Comparison of ENCODE assay signal across 9 cellular contexts in the genomic region with DNA sequence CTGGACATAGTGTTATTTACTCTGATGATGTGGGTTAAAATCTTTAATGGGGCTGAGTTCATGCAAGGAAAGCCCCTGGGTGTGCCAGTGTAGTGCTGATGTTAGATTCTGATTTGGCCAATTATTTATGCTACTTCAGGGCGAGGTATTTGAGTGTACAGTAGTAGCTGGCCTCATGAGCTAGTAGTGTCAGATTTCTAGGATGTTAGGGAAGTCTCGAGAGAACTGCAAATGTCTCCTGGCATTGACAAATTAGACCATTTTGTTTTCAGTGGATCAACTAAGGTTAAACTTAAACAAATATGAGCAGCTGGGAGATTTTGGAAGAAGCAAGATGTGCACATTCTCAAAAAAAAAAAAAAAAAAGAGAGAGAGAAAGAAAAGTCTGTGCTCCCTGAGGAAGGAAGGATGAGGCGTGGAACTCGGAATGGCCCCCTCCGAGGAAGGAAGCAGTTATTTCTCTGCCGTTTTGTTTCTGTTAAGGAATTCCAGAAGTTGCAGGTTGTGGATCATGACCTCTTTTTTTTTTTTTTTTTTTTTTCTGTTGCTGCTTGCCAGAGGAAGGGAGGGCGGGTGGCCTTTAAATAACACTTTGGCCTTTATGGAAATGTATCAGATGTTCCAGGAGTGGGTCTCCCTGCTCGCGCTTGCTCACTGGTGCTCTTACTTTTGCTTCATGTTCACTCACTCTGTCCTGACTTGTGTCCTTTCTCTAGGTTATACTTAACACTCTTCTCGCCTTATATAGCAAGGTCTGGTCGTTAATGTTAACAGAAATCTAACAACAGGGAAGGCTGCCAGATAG.
DNase-seq lines count a peak whose midpoint lies in the region; ATAC-seq and TF ChIP-seq lines count a peak whose summit lies in the region.
"Had no signal": no experiment of that assay in that cellular context is flagged by ENCODE, and none has a peak within 500 bp of the region (broad histone marks: within the 10 kb centered on the region; RNA-seq: fewer than 3 reads in every experiment).

No MANE protein-coding gene starts in this region.

- no peak for TF ChIP-seq CTCF in endothelial cell (IDR thresholded peaks at IDR 0.05; ENCODE audit: unreplicated experiment)
- TF ChIP-seq CTCF in mucosa of descending colon (IDR thresholded peaks at IDR 0.05): no peak
- TF ChIP-seq CTCF in transverse colon (IDR thresholded peaks at IDR 0.05): no peak

- H3K27me3 ChIP-seq in transverse colon: no peaks in the 10 kb centered on the region
- H3K27me3 ChIP-seq in effector memory CD4-positive, alpha-beta T cell (replicated peaks; ENCODE audit: control insufficient read depth, insufficient read depth, low read length, poor library complexity, severe bottlenecking): no peaks in the 10 kb centered on the region

- peak overlapping the region; percentile 65 for H3K27ac Mint-ChIP-seq in endothelial cell (ENCODE audit: unreplicated experiment)

- H3K4me1 Mint-ChIP-seq in endothelial cell (ENCODE audit: unreplicated experiment): peaks cover 73% of the 10 kb centered on the region

- no peaks in the 10 kb centered on the region for H3K4me1 ChIP-seq in mucosa of descending colon (ENCODE audit: low read depth)
- peaks cover 14 to 32% (median 24%) of the 10 kb centered on the region in 4 donors for H3K4me1 ChIP-seq in transverse colon
- H3K4me1 ChIP-seq in effector memory CD4-positive, alpha-beta T cell (ENCODE audit: control insufficient read depth, insufficient read depth, low read length, poor library complexity, severe bottlenecking): no peaks in the 10 kb centered on the region

- TF ChIP-seq EP300 in transverse colon (IDR thresholded peaks at IDR 0.05; ENCODE audit: low read depth): no peak

- H3K9me3 ChIP-seq in mucosa of descending colon (no peaks in the 10 kb centered on the region), transverse colon (no peaks in the 10 kb centered on the region)
- no peaks in the 10 kb centered on the region for H3K9me3 ChIP-seq in effector memory CD4-positive, alpha-beta T cell (ENCODE audit: control insufficient read depth, low read length)

- H3K27me3 Mint-ChIP-seq in endothelial cell (ENCODE audit: unreplicated experiment): peaks cover 3% of the 10 kb centered on the region
- H3K27me3 Mint-ChIP-seq: effector memory CD8-positive, alpha-beta T cell had no signal

- H3K9me3 Mint-ChIP-seq in endothelial cell (ENCODE audit: unreplicated experiment): no peaks in the 10 kb centered on the region
- H3K9me3 Mint-ChIP-seq: effector memory CD8-positive, alpha-beta T cell had no signal

- no peak overlapping the region for H3K4me3 Mint-ChIP-seq in endothelial cell (ENCODE audit: unreplicated experiment)
- H3K4me3 Mint-ChIP-seq: effector memory CD8-positive, alpha-beta T cell had no signal

- intact Hi-C loops in mucosa of descending colon (cut with DNase I, micrococcal nuclease): no loop called here
- intact Hi-C loops in transverse colon (cut with DNase I; ENCODE audit: low total_unique reads): loop anchor here (2.0 to 10.0 kb wide), 2 partner anchors 32 to 68 kb away; no protein-coding TSS in a partner anchor

- H3K36me3 ChIP-seq in mucosa of descending colon (ENCODE audit: low read depth) (no peaks in the 10 kb centered on the region), transverse colon (no peaks in the 10 kb centered on the region)
- H3K36me3 ChIP-seq in effector memory CD4-positive, alpha-beta T cell (ENCODE audit: control insufficient read depth, insufficient read depth, low read length): peaks cover 10% of the 10 kb centered on the region

- WGBS in transverse colon (ENCODE audit: low coverage in 1 of 2), 2 donors: 56 to 71% methylated on average over 9 to 11 of the region's 11 CpGs

- ATAC-seq in mucosa of descending colon: peak; percentile 11
- ATAC-seq: effector memory CD8-positive, alpha-beta T cell had no signal

- peaks cover 5% of the 10 kb centered on the region for H3K36me3 Mint-ChIP-seq in endothelial cell (ENCODE audit: low read depth, unreplicated experiment)

- peak; percentile 86 for DNase-seq in NCI-H69 (lab: John Stamatoyannopoulos, UW)
- DNase-seq in endothelial cell (ENCODE audit: low spot score): no peak
- DNase-seq in mucosa of descending colon: no peak
- no peak for DNase-seq in transverse colon
- DNase-seq in CD1c-positive myeloid dendritic cell (ENCODE audit: extremely low spot score): no peak
- no peak for DNase-seq in NCI-H748 (lab: John Stamatoyannopoulos, UW; ENCODE audit: unreplicated experiment)
- DNase-seq in effector memory CD4-positive, alpha-beta T cell: no peak
- DNase-seq: effector memory CD8-positive, alpha-beta T cell; NCI-H146 had no signal

- H3K4me3 ChIP-seq in mucosa of descending colon (no peak overlapping the region), transverse colon (peak overlapping the region in 3 of 4 donors; percentile 24 to 48 (median 40))
- no peak overlapping the region for H3K4me3 ChIP-seq in effector memory CD4-positive, alpha-beta T cell (ENCODE audit: insufficient read depth, low read depth, low read length, poor library complexity, severe bottlenecking)

- H3K27ac ChIP-seq in transverse colon: peak overlapping the region; percentile 88 to 93 (median 92)
- no peak overlapping the region for H3K27ac ChIP-seq in effector memory CD4-positive, alpha-beta T cell (ENCODE audit: insufficient read depth, low read length, poor library complexity, severe bottlenecking)

- in situ Hi-C loops in transverse colon (cut with MboI; ENCODE audit: low pct_ligation_motif_present in 1 of 4, low pct_unique_long_range_greater_than_20kb in 1 of 4, low sequenced_read_pairs in 3 of 4): no loop called here

- no peak for TF ChIP-seq POLR2A in transverse colon (IDR thresholded peaks at IDR 0.05)

Comparison
In these comparisons a context has a peak if more than half of its experiments do, and no peak if none do; other contexts are left out.
1. H3K4me3 ChIP-seq: peak in transverse colon (3 of 4); none in mucosa of descending colon (single experiment) and effector memory CD4-positive, alpha-beta T cell (single experiment).